8 cellular contexts compared by ENCODE assay signal in genomic region chr12:53220857-53221202, GRCh38. TPM values are rescaled to one million over a fixed set of nuclear protein-coding genes. Genes with fewer than 3 reads are reported as not detected.
DNase-seq lines count a peak whose midpoint lies in the region; ATAC-seq and TF ChIP-seq lines count a peak whose summit lies in the region.

No MANE protein-coding gene starts in this region.

- ATAC-seq in HG02571 (IDR thresholded peaks at IDR 0.05; ENCODE audit: unreplicated experiment), result peak; percentile 41
- ATAC-seq in left ventricle myocardium superior, result peak; percentile 90

- DNase-seq in GM04504 (ENCODE audit: low read depth) (peak; percentile 91), NCI-H1105 treated with DMSO at 0.1 percent for 48 hours (lab: John Stamatoyannopoulos, UW) (peak; percentile 55), T-helper 2 cell (peak; percentile 63 to 92 (median 71)), anterior cingulate cortex (lab: John Stamatoyannopoulos, UW) (peak in 51 of 58 donors; percentile 22 to 88 (median 70)), left ventricle myocardium superior (peak; percentile 96), progenitor cell of endocrine pancreas (ENCODE audit: low spot score, unreplicated experiment) (peak; percentile 83), uterus (peak; percentile 90 to 91)

- no peaks in the 10 kb centered on the region for H3K36me3 ChIP-seq in uterus

- H3K4me3 ChIP-seq in uterus, result peak overlapping the region; percentile 73 to 78

- TF ChIP-seq CTCF in progenitor cell of endocrine pancreas (IDR thresholded peaks at IDR 0.05; ENCODE audit: unreplicated experiment) (no peak), uterus (IDR thresholded peaks at IDR 0.05) (no peak)

- peak overlapping the region; percentile 77 for H3K4me3 Mint-ChIP-seq in progenitor cell of endocrine pancreas (ENCODE audit: low read depth)

- H3K27me3 ChIP-seq in uterus, result no peaks in the 10 kb centered on the region

- H3K9me3 ChIP-seq in uterus, result no peaks in the 10 kb centered on the region

- peak overlapping the region; percentile 96 for H3K27ac Mint-ChIP-seq in progenitor cell of endocrine pancreas

- peaks cover 44% of the 10 kb centered on the region for H3K27me3 Mint-ChIP-seq in progenitor cell of endocrine pancreas

- H3K36me3 Mint-ChIP-seq in progenitor cell of endocrine pancreas (ENCODE audit: insufficient read depth), result no peaks in the 10 kb centered on the region

- H3K9me3 Mint-ChIP-seq in progenitor cell of endocrine pancreas (ENCODE audit: low read depth), result no peaks in the 10 kb centered on the region

- H3K27ac ChIP-seq in uterus, result peak overlapping the region; percentile 99

- peaks cover 8 to 41% of the 10 kb centered on the region in 2 donors for H3K4me1 ChIP-seq in uterus

- no peak for TF ChIP-seq POLR2A in uterus (IDR thresholded peaks at IDR 0.05)

- H3K4me1 Mint-ChIP-seq in progenitor cell of endocrine pancreas (ENCODE audit: low read depth), result peaks cover 54% of the 10 kb centered on the region

- intact Hi-C loops in left ventricle myocardium superior (cut with micrococcal nuclease), result no loop called here
- intact Hi-C loops in uterus (cut with DNase I; ENCODE audit: low total_unique reads), result no loop called here

RNA-seq across cellular contexts. Expression of gene RARG, which starts 11.2 kb away (rescaled TPM):
- 16.9 TPM for total RNA-seq in left ventricle myocardium superior
- 4.9 and 5.2 TPM in 2 replicates for total RNA-seq in progenitor cell of endocrine pancreas
- 10 to 100 TPM in 2 of 4 donors, 1 to 10 TPM in 2; 2.6 to 65.6 (median 28.9) TPM for total RNA-seq in uterus

RNA-seq across cellular contexts. Expression of gene ITGB7, which starts 13.8 kb away (rescaled TPM):
- total RNA-seq in left ventricle myocardium superior (1.3 TPM), progenitor cell of endocrine pancreas (0.29 and 0.93 TPM in 2 replicates), uterus (1 to 10 TPM in 3 of 4 donors, not detected in 1; 2.0 to 3.8 (median 2.4) TPM)

RNA-seq across cellular contexts. Expression of gene CSAD, which starts 40.1 kb away (rescaled TPM):
- total RNA-seq in left ventricle myocardium superior (9.6 TPM), progenitor cell of endocrine pancreas (58.6 and 59.0 TPM in 2 replicates), uterus (10 to 100 TPM in 3 of 4 donors, 1 to 10 TPM in 1; 4.1 to 67.6 (median 42.6) TPM)

RNA-seq across cellular contexts. Expression of gene ZNF740, which starts 40.3 kb away (rescaled TPM):
- 31.6 TPM for total RNA-seq in left ventricle myocardium superior
- 75.7 and 78.8 TPM in 2 replicates for total RNA-seq in progenitor cell of endocrine pancreas
- total RNA-seq in uterus, result 10 to 100 TPM in 2 of 4 donors, 1 to 10 TPM in 2; 7.7 to 55.5 (median 25.9) TPM

RNA-seq across cellular contexts. Expression of gene ESPL1, which starts 47.3 kb away (rescaled TPM):
- total RNA-seq in left ventricle myocardium superior (0.17 TPM), progenitor cell of endocrine pancreas (24.3 and 27.1 TPM in 2 replicates), uterus (1 to 10 TPM in 1 of 4 donors, under 1 TPM in 1, not detected in 2; 0.12 to 4.5 TPM)

Comparison
In these comparisons a context has a peak if more than half of its experiments do, and no peak if none do; other contexts are left out.
1. Peak in every context shown above with its lines: DNase-seq, ATAC-seq, H3K4me3 ChIP-seq and H3K27ac ChIP-seq.